1 cellular context compared by ENCODE assay signal in genomic region chr4:73408181-73408867, GRCh38.
TF ChIP-seq lines count a peak whose summit lies in the region.

No MANE protein-coding gene starts in this region.

TF ChIP-seq in HepG2, 621 proteins besides CTCF, POLR2A, EP300 and RAD21 (continued from another document and continues in another):
- TF ChIP-seq ATF3 (CRISPR knock-in tag; IDR thresholded peaks at IDR 0.05) (no peak), MED1 (CRISPR knock-in tag; IDR thresholded peaks at IDR 0.05) (peak; percentile 30; the same call in 1 of the 2 replicates), TBL1XR1 (IDR thresholded peaks at IDR 0.05; ENCODE audit: borderline replicate concordance, low read length, partially characterized antibody) (no peak), ZNF580 (CRISPR knock-in tag; IDR thresholded peaks at IDR 0.05; ENCODE audit: borderline replicate concordance, low read depth) (0 out of 2 replicates have a peak, but pooled peaks have one; percentile 21), ZNF570 (CRISPR knock-in tag; IDR thresholded peaks at IDR 0.05; ENCODE audit: borderline replicate concordance) (no peak), TRIM22 (IDR thresholded peaks at IDR 0.05) (no peak), SRSF4 (IDR thresholded peaks at IDR 0.05; ENCODE audit: low read depth, low read length, poor library complexity, severe bottlenecking) (no peak), TBX3 (IDR thresholded peaks at IDR 0.05; ENCODE audit: borderline replicate concordance) (no peak), ZNF607 (CRISPR knock-in tag; IDR thresholded peaks at IDR 0.05; ENCODE audit: borderline replicate concordance) (no peak), ZNF18 (CRISPR knock-in tag; IDR thresholded peaks at IDR 0.05; ENCODE audit: insufficient replicate concordance) (no peak), ELF3 (CRISPR knock-in tag; IDR thresholded peaks at IDR 0.05) (no peak), MTA3 (CRISPR knock-in tag; IDR thresholded peaks at IDR 0.05) (no peak), FOXK2 (IDR thresholded peaks at IDR 0.05) (no peak), HNRNPUL1 (IDR thresholded peaks at IDR 0.05; ENCODE audit: low read depth, low read length) (no peak), HES4 (CRISPR knock-in tag; IDR thresholded peaks at IDR 0.05; ENCODE audit: borderline replicate concordance) (no peak), KDM2A (CRISPR knock-in tag; IDR thresholded peaks at IDR 0.05; ENCODE audit: borderline replicate concordance, low read depth) (no peak), ZNF280D (CRISPR knock-in tag; IDR thresholded peaks at IDR 0.05) (no peak), KDM6A (CRISPR knock-in tag; IDR thresholded peaks at IDR 0.05; ENCODE audit: low read depth) (no peak), ZNF17 (CRISPR knock-in tag; IDR thresholded peaks at IDR 0.05) (no peak), POLR2G (IDR thresholded peaks at IDR 0.05; ENCODE audit: low read depth, low read length) (peak; percentile 64), CEBPB (IDR thresholded peaks at IDR 0.05; ENCODE audit: borderline replicate concordance, low read depth, low read length) (peak; percentile 21; the same call in 1 of the 2 replicates), ARID2 (CRISPR knock-in tag; IDR thresholded peaks at IDR 0.05; ENCODE audit: borderline replicate concordance) (no peak), AGO2 (optimal IDR thresholded peaks at IDR 0.05; ENCODE audit: low read depth, low read length) (no peak), DDIT3 (CRISPR knock-in tag; IDR thresholded peaks at IDR 0.05) (no peak), PAXIP1 (CRISPR knock-in tag; conservative IDR thresholded peaks at IDR 0.05) (no peak), KLF6 (CRISPR knock-in tag; IDR thresholded peaks at IDR 0.05) (no peak), ZFP91 (CRISPR knock-in tag; IDR thresholded peaks at IDR 0.05; ENCODE audit: borderline replicate concordance) (no peak), CREB1 (IDR thresholded peaks at IDR 0.05) (no peak), CREB1 (CRISPR knock-in tag; IDR thresholded peaks at IDR 0.05) (no peak), ZFP36 (IDR thresholded peaks at IDR 0.05; ENCODE audit: borderline replicate concordance, low read depth, low read length, partially characterized antibody) (no peak), NFRKB (IDR thresholded peaks at IDR 0.05) (no peak), MBD4 (IDR thresholded peaks at IDR 0.05; ENCODE audit: borderline replicate concordance, low read length) (peak; percentile 93), ZSCAN30 (CRISPR knock-in tag; IDR thresholded peaks at IDR 0.05) (0 out of 2 replicates have a peak, but pooled peaks have one; percentile 68), SPEN (CRISPR knock-in tag; IDR thresholded peaks at IDR 0.05; ENCODE audit: low read depth) (no peak), ZBTB37 (CRISPR knock-in tag; IDR thresholded peaks at IDR 0.05) (no peak), HMG20A (CRISPR knock-in tag; IDR thresholded peaks at IDR 0.05; ENCODE audit: borderline replicate concordance) (no peak), U2AF2 (IDR thresholded peaks at IDR 0.05; ENCODE audit: low read depth, low read length) (no peak), SOX6 (IDR thresholded peaks at IDR 0.05) (no peak), SOX6 (CRISPR knock-in tag; IDR thresholded peaks at IDR 0.05) (peak; percentile 17; the same call in 1 of the 2 replicates), ZNF775 (CRISPR knock-in tag; IDR thresholded peaks at IDR 0.05; ENCODE audit: borderline replicate concordance) (no peak), GTF3A (CRISPR knock-in tag; conservative IDR thresholded peaks at IDR 0.05) (no peak), HDAC2 (CRISPR knock-in tag; IDR thresholded peaks at IDR 0.05) (no peak), PLSCR1 (CRISPR knock-in tag; IDR thresholded peaks at IDR 0.05; ENCODE audit: borderline replicate concordance) (no peak), GMEB1 (CRISPR knock-in tag; IDR thresholded peaks at IDR 0.05; ENCODE audit: borderline replicate concordance) (no peak), PLRG1 (conservative IDR thresholded peaks at IDR 0.05) (no peak), CERS6 (CRISPR knock-in tag; IDR thresholded peaks at IDR 0.05) (no peak), ZFY (CRISPR knock-in tag; IDR thresholded peaks at IDR 0.05) (no peak), ZNF766 (CRISPR knock-in tag; IDR thresholded peaks at IDR 0.05; ENCODE audit: borderline replicate concordance) (no peak), ZNF672 (CRISPR knock-in tag; IDR thresholded peaks at IDR 0.05) (no peak)
